ENCODE assay signal across 1 cellular context in the genomic region with DNA sequence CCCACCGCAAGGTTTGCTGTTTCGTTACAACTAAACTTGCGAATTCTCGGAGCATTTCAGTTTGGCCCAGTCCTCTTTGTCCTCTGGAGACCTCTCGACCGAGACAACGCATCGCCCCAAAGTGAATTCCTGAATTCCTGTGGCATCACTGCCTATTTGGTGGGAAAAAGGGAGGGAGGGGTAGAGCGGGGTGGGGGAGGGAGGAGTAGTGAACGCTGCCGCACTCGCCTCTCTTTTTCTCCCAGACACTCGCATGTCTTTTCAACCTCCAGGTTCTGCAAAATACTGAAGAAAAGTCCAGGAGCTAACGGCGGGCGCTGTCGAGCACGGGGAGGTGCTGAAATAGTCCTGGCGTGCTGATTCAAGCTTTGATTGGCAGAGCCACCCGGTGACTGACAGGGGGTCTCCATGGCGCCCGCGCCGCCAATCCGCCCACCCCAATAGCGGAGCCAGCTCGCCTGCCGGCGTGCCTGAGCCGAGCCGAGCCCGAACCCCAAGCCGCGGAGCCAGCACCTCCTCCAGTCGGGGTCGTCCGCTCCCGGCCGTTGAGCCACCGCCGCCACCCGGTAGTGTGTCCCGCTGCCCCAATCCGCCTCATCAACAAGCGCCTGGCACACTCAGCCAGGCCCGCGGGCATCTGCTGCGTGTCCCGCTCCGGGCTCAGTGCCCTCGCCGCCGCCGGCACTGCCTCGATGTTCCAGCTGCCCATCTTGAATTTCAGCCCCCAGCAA.
TF ChIP-seq lines count a peak whose summit lies in the region.

Gene SIX6, plus strand, starts transcription at position 440 of the 731 bp plus-strand sequence. Its CDS starts 253 bp downstream, at position 693.

TF ChIP-seq in HepG2, 621 proteins besides CTCF, POLR2A, EP300 and RAD21 (continued from another document):
- no peak for TF ChIP-seq ARID5B (CRISPR knock-in tag; IDR thresholded peaks at IDR 0.05)
- TF ChIP-seq ZNF251 (CRISPR knock-in tag; IDR thresholded peaks at IDR 0.05): no peak
- TF ChIP-seq, protein P1, sequence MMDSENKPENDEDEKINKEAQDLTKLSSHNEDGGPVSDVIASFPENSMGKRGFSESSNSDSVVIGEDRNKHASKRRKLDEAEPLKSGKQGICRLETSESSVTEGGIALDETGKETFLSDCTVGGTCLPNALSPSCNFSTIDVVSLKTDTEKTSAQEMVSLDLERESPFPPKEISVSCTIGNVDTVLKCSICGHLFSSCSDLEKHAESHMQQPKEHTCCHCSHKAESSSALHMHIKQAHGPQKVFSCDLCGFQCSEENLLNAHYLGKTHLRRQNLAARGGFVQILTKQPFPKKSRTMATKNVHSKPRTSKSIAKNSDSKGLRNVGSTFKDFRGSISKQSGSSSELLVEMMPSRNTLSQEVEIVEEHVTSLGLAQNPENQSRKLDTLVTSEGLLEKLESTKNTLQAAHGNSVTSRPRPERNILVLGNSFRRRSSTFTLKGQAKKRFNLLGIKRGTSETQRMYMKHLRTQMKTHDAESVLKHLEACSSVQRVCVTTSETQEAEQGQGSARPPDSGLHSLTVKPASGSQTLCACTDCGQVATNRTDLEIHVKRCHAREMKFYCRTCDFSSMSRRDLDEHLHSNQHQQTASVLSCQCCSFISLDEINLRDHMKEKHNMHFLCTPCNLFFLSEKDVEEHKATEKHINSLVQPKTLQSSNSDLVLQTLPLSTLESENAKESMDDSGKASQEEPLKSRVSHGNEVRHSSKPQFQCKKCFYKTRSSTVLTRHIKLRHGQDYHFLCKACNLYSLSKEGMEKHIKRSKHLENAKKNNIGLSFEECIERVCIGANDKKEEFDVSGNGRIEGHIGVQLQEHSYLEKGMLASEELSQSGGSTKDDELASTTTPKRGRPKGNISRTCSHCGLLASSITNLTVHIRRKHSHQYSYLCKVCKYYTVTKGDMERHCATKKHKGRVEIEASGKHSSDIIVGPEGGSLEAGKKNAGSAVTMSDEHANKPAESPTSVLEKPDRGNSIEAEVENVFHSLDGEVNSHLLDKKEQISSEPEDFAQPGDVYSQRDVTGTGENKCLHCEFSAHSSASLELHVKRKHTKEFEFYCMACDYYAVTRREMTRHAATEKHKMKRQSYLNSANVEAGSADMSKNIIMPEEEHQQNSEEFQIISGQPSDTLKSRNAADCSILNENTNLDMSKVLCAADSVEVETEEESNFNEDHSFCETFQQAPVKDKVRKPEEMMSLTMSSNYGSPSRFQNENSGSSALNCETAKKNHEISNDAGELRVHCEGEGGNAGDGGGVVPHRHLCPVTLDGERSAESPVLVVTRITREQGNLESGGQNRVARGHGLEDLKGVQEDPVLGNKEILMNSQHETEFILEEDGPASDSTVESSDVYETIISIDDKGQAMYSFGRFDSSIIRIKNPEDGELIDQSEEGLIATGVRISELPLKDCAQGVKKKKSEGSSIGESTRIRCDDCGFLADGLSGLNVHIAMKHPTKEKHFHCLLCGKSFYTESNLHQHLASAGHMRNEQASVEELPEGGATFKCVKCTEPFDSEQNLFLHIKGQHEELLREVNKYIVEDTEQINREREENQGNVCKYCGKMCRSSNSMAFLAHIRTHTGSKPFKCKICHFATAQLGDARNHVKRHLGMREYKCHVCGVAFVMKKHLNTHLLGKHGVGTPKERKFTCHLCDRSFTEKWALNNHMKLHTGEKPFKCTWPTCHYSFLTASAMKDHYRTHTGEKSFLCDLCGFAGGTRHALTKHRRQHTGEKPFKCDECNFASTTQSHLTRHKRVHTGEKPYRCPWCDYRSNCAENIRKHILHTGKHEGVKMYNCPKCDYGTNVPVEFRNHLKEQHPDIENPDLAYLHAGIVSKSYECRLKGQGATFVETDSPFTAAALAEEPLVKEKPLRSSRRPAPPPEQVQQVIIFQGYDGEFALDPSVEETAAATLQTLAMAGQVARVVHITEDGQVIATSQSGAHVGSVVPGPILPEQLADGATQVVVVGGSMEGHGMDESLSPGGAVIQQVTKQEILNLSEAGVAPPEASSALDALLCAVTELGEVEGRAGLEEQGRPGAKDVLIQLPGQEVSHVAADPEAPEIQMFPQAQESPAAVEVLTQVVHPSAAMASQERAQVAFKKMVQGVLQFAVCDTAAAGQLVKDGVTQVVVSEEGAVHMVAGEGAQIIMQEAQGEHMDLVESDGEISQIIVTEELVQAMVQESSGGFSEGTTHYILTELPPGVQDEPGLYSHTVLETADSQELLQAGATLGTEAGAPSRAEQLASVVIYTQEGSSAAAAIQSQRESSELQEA (CRISPR knock-in tag; IDR thresholded peaks at IDR 0.05; ENCODE audit: not compliant biosample characterization): no peak
- TF ChIP-seq, protein P2, sequence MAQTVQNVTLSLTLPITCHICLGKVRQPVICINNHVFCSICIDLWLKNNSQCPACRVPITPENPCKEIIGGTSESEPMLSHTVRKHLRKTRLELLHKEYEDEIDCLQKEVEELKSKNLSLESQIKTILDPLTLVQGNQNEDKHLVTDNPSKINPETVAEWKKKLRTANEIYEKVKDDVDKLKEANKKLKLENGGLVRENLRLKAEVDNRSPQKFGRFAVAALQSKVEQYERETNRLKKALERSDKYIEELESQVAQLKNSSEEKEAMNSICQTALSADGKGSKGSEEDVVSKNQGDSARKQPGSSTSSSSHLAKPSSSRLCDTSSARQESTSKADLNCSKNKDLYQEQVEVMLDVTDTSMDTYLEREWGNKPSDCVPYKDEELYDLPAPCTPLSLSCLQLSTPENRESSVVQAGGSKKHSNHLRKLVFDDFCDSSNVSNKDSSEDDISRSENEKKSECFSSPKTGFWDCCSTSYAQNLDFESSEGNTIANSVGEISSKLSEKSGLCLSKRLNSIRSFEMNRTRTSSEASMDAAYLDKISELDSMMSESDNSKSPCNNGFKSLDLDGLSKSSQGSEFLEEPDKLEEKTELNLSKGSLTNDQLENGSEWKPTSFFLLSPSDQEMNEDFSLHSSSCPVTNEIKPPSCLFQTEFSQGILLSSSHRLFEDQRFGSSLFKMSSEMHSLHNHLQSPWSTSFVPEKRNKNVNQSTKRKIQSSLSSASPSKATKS (CRISPR knock-in tag; IDR thresholded peaks at IDR 0.05): no peak
- no peak for TF ChIP-seq KDM2A (CRISPR knock-in tag; IDR thresholded peaks at IDR 0.05; ENCODE audit: borderline replicate concordance, low read depth)
- no peak for TF ChIP-seq SP140L (CRISPR knock-in tag; IDR thresholded peaks at IDR 0.05; ENCODE audit: borderline replicate concordance)
- no peak for TF ChIP-seq ZNF260 (CRISPR knock-in tag; IDR thresholded peaks at IDR 0.05; ENCODE audit: borderline replicate concordance, low read depth)
- no peak for TF ChIP-seq SMARCC2 (IDR thresholded peaks at IDR 0.05)
- TF ChIP-seq ZNF101 (CRISPR knock-in tag; IDR thresholded peaks at IDR 0.05; ENCODE audit: borderline replicate concordance, low read depth): no peak
- TF ChIP-seq, protein P3, sequence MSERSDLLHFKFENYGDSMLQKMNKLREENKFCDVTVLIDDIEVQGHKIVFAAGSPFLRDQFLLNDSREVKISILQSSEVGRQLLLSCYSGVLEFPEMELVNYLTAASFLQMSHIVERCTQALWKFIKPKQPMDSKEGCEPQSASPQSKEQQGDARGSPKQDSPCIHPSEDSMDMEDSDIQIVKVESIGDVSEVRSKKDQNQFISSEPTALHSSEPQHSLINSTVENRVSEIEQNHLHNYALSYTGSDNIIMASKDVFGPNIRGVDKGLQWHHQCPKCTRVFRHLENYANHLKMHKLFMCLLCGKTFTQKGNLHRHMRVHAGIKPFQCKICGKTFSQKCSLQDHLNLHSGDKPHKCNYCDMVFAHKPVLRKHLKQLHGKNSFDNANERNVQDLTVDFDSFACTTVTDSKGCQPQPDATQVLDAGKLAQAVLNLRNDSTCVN (CRISPR knock-in tag; IDR thresholded peaks at IDR 0.05; ENCODE audit: borderline replicate concordance): no peak
